ENCODE assay signal across 11 cellular contexts in genomic region chr14:105862581-105863239, GRCh38.
DNase-seq lines count a peak whose midpoint lies in the region; ATAC-seq and TF ChIP-seq lines count a peak whose summit lies in the region.
"Had no signal": no experiment of that assay in that cellular context is flagged by ENCODE, and none has a peak within 500 bp of the region (broad histone marks: within the 10 kb centered on the region; RNA-seq: fewer than 3 reads in every experiment).

No MANE protein-coding gene starts in this region.

- H3K4me3 ChIP-seq in DOHH2 (ENCODE audit: low read length): peak overlapping the region; percentile 89
- H3K4me3 ChIP-seq: SJSA1 had no signal

- H3K36me3 ChIP-seq in DOHH2 (ENCODE audit: control insufficient read depth, low read length): peaks cover 35% of the 10 kb centered on the region
- H3K36me3 ChIP-seq: SJSA1 had no signal

- TF ChIP-seq POLR2A in GM19193 (IDR thresholded peaks at IDR 0.05; ENCODE audit: extremely low read depth, insufficient read depth, insufficient read length): peak; percentile 48

- ATAC-seq in natural killer cell treated with Interleukin-12 subunit alpha and Interleukin-12 subunit beta and Interleukin-15 and Interleukin-18, amount 100 ng/mL, for 72 hours: no peak
- ATAC-seq in HG03025 (IDR thresholded peaks at IDR 0.05; ENCODE audit: low FRiP score, unreplicated experiment) (no peak), GM21529 (IDR thresholded peaks at IDR 0.05; ENCODE audit: unreplicated experiment) (no peak), GM19328 (IDR thresholded peaks at IDR 0.05; ENCODE audit: unreplicated experiment) (no peak)

- no peaks in the 10 kb centered on the region for H4K20me1 ChIP-seq in DOHH2 (ENCODE audit: control insufficient read depth, insufficient read depth, low read depth, low read length)

- H3F3A ChIP-seq in DOHH2 (ENCODE audit: control insufficient read depth, insufficient read depth): peaks cover 28% of the 10 kb centered on the region

- peak overlapping the region; percentile 69 for H3K4me2 ChIP-seq in DOHH2 (ENCODE audit: low read length)

- peak overlapping the region in 1 of 2 donors; percentile 25 for H3K27ac Mint-ChIP-seq in natural killer cell treated with Interleukin-12 subunit alpha and Interleukin-12 subunit beta and Interleukin-15 and Interleukin-18, amount 100 ng/mL, for 72 hours

- no peaks in the 10 kb centered on the region for H3K9me3 ChIP-seq in DOHH2 (ENCODE audit: control insufficient read depth, insufficient read depth, low read length)

- H3K27ac ChIP-seq in DOHH2 (ENCODE audit: low read depth, low read length): peak overlapping the region; percentile 98
- H3K27ac ChIP-seq: SJSA1 had no signal

- H3K9me3 Mint-ChIP-seq in natural killer cell treated with Interleukin-12 subunit alpha and Interleukin-12 subunit beta and Interleukin-15 and Interleukin-18, amount 100 ng/mL, for 72 hours: no peaks in the 10 kb centered on the region

- H3K27me3 ChIP-seq in DOHH2 (ENCODE audit: control insufficient read depth, low read length): no peaks in the 10 kb centered on the region
- H3K27me3 ChIP-seq: SJSA1 had no signal

- H3K4me3 Mint-ChIP-seq in natural killer cell treated with Interleukin-12 subunit alpha and Interleukin-12 subunit beta and Interleukin-15 and Interleukin-18, amount 100 ng/mL, for 72 hours: no peak overlapping the region

- H3K27me3 Mint-ChIP-seq in natural killer cell treated with Interleukin-12 subunit alpha and Interleukin-12 subunit beta and Interleukin-15 and Interleukin-18, amount 100 ng/mL, for 72 hours: peaks cover 11 to 20% of the 10 kb centered on the region in 2 donors

- H3K79me2 ChIP-seq in DOHH2 (ENCODE audit: control insufficient read depth, low read length): peaks cover 35% of the 10 kb centered on the region

- H3K36me3 Mint-ChIP-seq in natural killer cell treated with Interleukin-12 subunit alpha and Interleukin-12 subunit beta and Interleukin-15 and Interleukin-18, amount 100 ng/mL, for 72 hours: no peaks in the 10 kb centered on the region

- TF ChIP-seq CTCF in DOHH2 (IDR thresholded peaks at IDR 0.05; ENCODE audit: low read depth, low read length, poor library complexity, severe bottlenecking): no peak

- H3K4me1 ChIP-seq in DOHH2 (ENCODE audit: control insufficient read depth, low read length): peaks cover 30% of the 10 kb centered on the region
- H3K4me1 ChIP-seq: SJSA1 had no signal

- peaks cover 15 to 16% of the 10 kb centered on the region in 2 donors for H3K4me1 Mint-ChIP-seq in natural killer cell treated with Interleukin-12 subunit alpha and Interleukin-12 subunit beta and Interleukin-15 and Interleukin-18, amount 100 ng/mL, for 72 hours (ENCODE audit: low read depth in 2 of 2)

- DNase-seq in activated CD8-positive, alpha-beta memory T cell treated with anti-CD3 and anti-CD28 coated beads, Interleukin-2, amount 50 U/mL, for 48 hours: peak; percentile 50
- DNase-seq in natural killer cell treated with Interleukin-12 subunit alpha and Interleukin-12 subunit beta and Interleukin-15 and Interleukin-18, amount 100 ng/mL, for 72 hours (ENCODE audit: low spot score): peak; percentile 55
- no peak for DNase-seq in NK-92 (lab: John Stamatoyannopoulos, UW; ENCODE audit: unreplicated experiment)
- DNase-seq: HCEC 1CT, NCI-H446 had no signal

- no peaks in the 10 kb centered on the region for H3K9me2 ChIP-seq in DOHH2 (replicated peaks; ENCODE audit: control insufficient read depth, low read length)
